ENCODE assay signal across 1 cellular context in the genomic region with DNA sequence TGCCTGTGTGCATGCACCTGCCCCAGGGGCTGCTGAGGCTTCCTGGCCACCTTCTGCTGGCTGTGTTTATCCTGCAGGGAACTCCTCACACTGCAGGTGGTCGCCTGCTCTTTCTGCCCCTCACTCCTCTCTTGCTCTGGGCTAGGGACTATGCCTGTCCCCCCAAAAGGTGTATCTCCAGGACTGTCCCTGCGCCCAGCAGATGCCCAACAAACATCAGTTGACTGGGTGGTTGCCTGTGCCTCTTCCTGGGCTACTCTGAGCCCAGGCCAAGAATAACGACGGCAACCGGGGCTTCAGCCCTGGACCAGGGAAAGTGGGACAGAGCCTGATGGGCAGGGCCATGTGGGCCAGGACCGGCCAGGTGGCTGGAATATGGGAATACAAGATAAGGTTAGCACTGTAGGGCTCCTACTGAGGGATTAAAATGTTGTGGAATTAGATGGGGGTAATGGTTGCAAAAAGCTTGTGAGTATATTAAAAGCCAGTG.
TF ChIP-seq lines count a peak whose summit lies in the region.

No MANE protein-coding gene starts in this region.

TF ChIP-seq in IMR-90, 13 proteins besides CTCF, POLR2A, EP300 and RAD21 (continued from another document):
- TF ChIP-seq, protein P1, sequence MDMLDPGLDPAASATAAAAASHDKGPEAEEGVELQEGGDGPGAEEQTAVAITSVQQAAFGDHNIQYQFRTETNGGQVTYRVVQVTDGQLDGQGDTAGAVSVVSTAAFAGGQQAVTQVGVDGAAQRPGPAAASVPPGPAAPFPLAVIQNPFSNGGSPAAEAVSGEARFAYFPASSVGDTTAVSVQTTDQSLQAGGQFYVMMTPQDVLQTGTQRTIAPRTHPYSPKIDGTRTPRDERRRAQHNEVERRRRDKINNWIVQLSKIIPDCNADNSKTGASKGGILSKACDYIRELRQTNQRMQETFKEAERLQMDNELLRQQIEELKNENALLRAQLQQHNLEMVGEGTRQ (IDR thresholded peaks at IDR 0.05; ENCODE audit: low read depth, low read length), result no peak
